1 cellular context compared by ENCODE assay signal in genomic region chr14:67413806-67414769, GRCh38.
TF ChIP-seq lines count a peak whose summit lies in the region.

No MANE protein-coding gene starts in this region.

TF ChIP-seq in HEK293, 187 proteins besides CTCF, POLR2A, EP300 and RAD21 (continued from another document and continues in another):
- TF ChIP-seq ZBTB10 (tag by site-specific recombination; IDR thresholded peaks at IDR 0.05): 0 out of 2 replicates have a peak, but pooled peaks have one; percentile 53
- no peak for TF ChIP-seq ELK4 (IDR thresholded peaks at IDR 0.05; ENCODE audit: borderline replicate concordance, low read depth, low read length)
- TF ChIP-seq ZNF610 (tag by site-specific recombination; IDR thresholded peaks at IDR 0.05; ENCODE audit: borderline replicate concordance): no peak
- TF ChIP-seq SP7 (tag by site-specific recombination; IDR thresholded peaks at IDR 0.05): peak; percentile 78
- peak; percentile 41; the same call in 1 of the 2 replicates for TF ChIP-seq KLF9 (tag by site-specific recombination; IDR thresholded peaks at IDR 0.05; ENCODE audit: low read depth)
- TF ChIP-seq ZNF2 (tag by site-specific recombination; IDR thresholded peaks at IDR 0.05): 0 out of 2 replicates have a peak, but pooled peaks have one; percentile 20
- TF ChIP-seq ZNF837 (tag by site-specific recombination; IDR thresholded peaks at IDR 0.05): no peak
- TF ChIP-seq ZNF16 (tag by site-specific recombination; IDR thresholded peaks at IDR 0.05; ENCODE audit: low read depth): no peak
- peak; percentile 65 for TF ChIP-seq ZBTB17 (tag by site-specific recombination; IDR thresholded peaks at IDR 0.05)
- no peak for TF ChIP-seq ZNF138 (tag by site-specific recombination; IDR thresholded peaks at IDR 0.05; ENCODE audit: borderline replicate concordance)
- TF ChIP-seq ATF2 (tag by site-specific recombination; IDR thresholded peaks at IDR 0.05; ENCODE audit: low read depth): 0 out of 2 replicates have a peak, but pooled peaks have one; percentile 32
- TF ChIP-seq TRIM28 (IDR thresholded peaks at IDR 0.05; ENCODE audit: borderline replicate concordance, low read length): peak; percentile 63; the same call in 1 of the 2 replicates
- no peak for TF ChIP-seq ZNF529 (tag by site-specific recombination; IDR thresholded peaks at IDR 0.05; ENCODE audit: insufficient replicate concordance)
- no peak for TF ChIP-seq ZNF214 (tag by site-specific recombination; IDR thresholded peaks at IDR 0.05; ENCODE audit: borderline replicate concordance)
- TF ChIP-seq ZIC2 (tag by site-specific recombination; IDR thresholded peaks at IDR 0.05): peak; percentile 70
- no peak for TF ChIP-seq ZNF146 (tag by site-specific recombination; IDR thresholded peaks at IDR 0.05)
- peak; percentile 83 for TF ChIP-seq ZNF324 (tag by site-specific recombination; IDR thresholded peaks at IDR 0.05)
- TF ChIP-seq KLF10 (tag by site-specific recombination; IDR thresholded peaks at IDR 0.05): peak; percentile 41; the same call in 1 of the 2 replicates
- TF ChIP-seq ZNF416 (tag by site-specific recombination; IDR thresholded peaks at IDR 0.05): no peak
- TF ChIP-seq ZNF843 (tag by site-specific recombination; IDR thresholded peaks at IDR 0.05): no peak
- TF ChIP-seq ZNF747 (tag by site-specific recombination; IDR thresholded peaks at IDR 0.05): no peak
- peak; percentile 53 for TF ChIP-seq SP2 (tag by site-specific recombination; IDR thresholded peaks at IDR 0.05)
- TF ChIP-seq SP3 (tag by site-specific recombination; IDR thresholded peaks at IDR 0.05): 0 out of 2 replicates have a peak, but pooled peaks have one; percentile 21
- TF ChIP-seq PRDM2 (tag by site-specific recombination; IDR thresholded peaks at IDR 0.05; ENCODE audit: borderline replicate concordance): no peak
- TF ChIP-seq ZNF23 (tag by site-specific recombination; IDR thresholded peaks at IDR 0.05; ENCODE audit: borderline replicate concordance): no peak
- no peak for TF ChIP-seq PBX3 (CRISPR knock-in tag; IDR thresholded peaks at IDR 0.05)
- no peak for TF ChIP-seq FEZF1 (tag by site-specific recombination; IDR thresholded peaks at IDR 0.05)
- TF ChIP-seq REPIN1 (tag by site-specific recombination; IDR thresholded peaks at IDR 0.05; ENCODE audit: low read depth): no peak
- TF ChIP-seq ZNF692 (tag by site-specific recombination; IDR thresholded peaks at IDR 0.05): no peak
- no peak for TF ChIP-seq SCRT2 (tag by site-specific recombination; IDR thresholded peaks at IDR 0.05)
- no peak for TF ChIP-seq ZFP3 (tag by site-specific recombination; IDR thresholded peaks at IDR 0.05; ENCODE audit: low read depth)
- no peak for TF ChIP-seq ZNF548 (tag by site-specific recombination; IDR thresholded peaks at IDR 0.05)
- peak; percentile 71 for TF ChIP-seq HIC1 (tag by site-specific recombination; IDR thresholded peaks at IDR 0.05)
- no peak for TF ChIP-seq ZNF426 (tag by site-specific recombination; IDR thresholded peaks at IDR 0.05)
- no peak for TF ChIP-seq ZNF544 (tag by site-specific recombination; IDR thresholded peaks at IDR 0.05)
- TF ChIP-seq ZNF335 (tag by site-specific recombination; conservative IDR thresholded peaks at IDR 0.05): peak; percentile 67
- no peak for TF ChIP-seq ZSCAN16 (tag by site-specific recombination; IDR thresholded peaks at IDR 0.05)
- TF ChIP-seq ZNF398 (tag by site-specific recombination; IDR thresholded peaks at IDR 0.05): peak; percentile 87
- 0 out of 2 replicates have a peak, but pooled peaks have one; percentile 44 for TF ChIP-seq ZNF600 (tag by site-specific recombination; IDR thresholded peaks at IDR 0.05)
- TF ChIP-seq ZNF280C (tag by site-specific recombination; IDR thresholded peaks at IDR 0.05): no peak
- TF ChIP-seq BCL11A (tag by site-specific recombination; IDR thresholded peaks at IDR 0.05; ENCODE audit: low read depth): no peak
